ENCODE assay signal across 17 cellular contexts in genomic region chrX:43504394-43504793, GRCh38.
A peak's percentile ranks its signal among the peaks of the same experiment; 100 is the strongest.
DNase-seq lines count a peak whose midpoint lies in the region; ATAC-seq and TF ChIP-seq lines count a peak whose summit lies in the region.
"Had no signal": no experiment of that assay in that cellular context is flagged by ENCODE, and none has a peak within 500 bp of the region (broad histone marks: within the 10 kb centered on the region; RNA-seq: fewer than 3 reads in every experiment).

No MANE protein-coding gene starts in this region.

- H3K4me1 Mint-ChIP-seq in MCF 10A (ENCODE audit: insufficient read depth, unreplicated experiment) (peaks cover 5% of the 10 kb centered on the region), type B pancreatic cell (ENCODE audit: unreplicated experiment) (peaks cover 23% of the 10 kb centered on the region)

- H3K4me1 ChIP-seq in breast epithelium: no peaks in the 10 kb centered on the region
- peaks cover 17% of the 10 kb centered on the region for H3K4me1 ChIP-seq in hepatocyte (ENCODE audit: insufficient read depth)
- no peaks in the 10 kb centered on the region for H3K4me1 ChIP-seq in Peyer's patch

- ATAC-seq in HG02981 (IDR thresholded peaks at IDR 0.05; ENCODE audit: unreplicated experiment): no peak
- ATAC-seq: SK-N-SH treated with all-trans-retinoic acid at 6 μM for 48 hours had no signal

- H4K20me1 ChIP-seq in hepatocyte (ENCODE audit: insufficient read depth, poor library complexity, severe bottlenecking): no peaks in the 10 kb centered on the region
- H4K20me1 ChIP-seq: BLaER1 treated with 17β-estradiol and CSF1 and Interleukin-3, amounts not matched to agents 10 nM and 100 nM had no signal

- POLR2A ChIA-PET in MCF 10A (lab: Yijun Ruan, JAX): interaction anchor here (0.6 to 0.9 kb wide), 2 partner anchors 48 to 1111 kb away, joined by 3 read pairs; no protein-coding TSS in a partner anchor

- H3K36me3 ChIP-seq in breast epithelium (no peaks in the 10 kb centered on the region), hepatocyte (replicated peaks; ENCODE audit: insufficient read depth, low read depth) (no peaks in the 10 kb centered on the region), Peyer's patch (no peaks in the 10 kb centered on the region)
- H3K36me3 ChIP-seq: BLaER1 treated with 17β-estradiol and CSF1 and Interleukin-3, amounts not matched to agents 10 nM and 100 nM had no signal

- H3K27ac ChIP-seq in breast epithelium (no peak overlapping the region), hepatocyte (no peak overlapping the region), Peyer's patch (no peak overlapping the region)
- H3K27ac ChIP-seq: BLaER1 treated with 17β-estradiol and CSF1 and Interleukin-3, amounts not matched to agents 10 nM and 100 nM had no signal

- H3K27ac Mint-ChIP-seq in MCF 10A (ENCODE audit: low read depth, unreplicated experiment) (no peak overlapping the region), type B pancreatic cell (peak overlapping the region; percentile 39)

- H3K79me2 ChIP-seq in hepatocyte: no peaks in the 10 kb centered on the region

- peak; percentile 14 for DNase-seq in MCF 10A (ENCODE audit: unreplicated experiment)
- DNase-seq in breast epithelium (ENCODE audit: low spot score in 2 of 2): no peak
- DNase-seq in RPMI8226: peak; percentile 9
- DNase-seq in hepatocyte (ENCODE audit: low spot score): peak; percentile 23
- no peak for DNase-seq in type B pancreatic cell (ENCODE audit: extremely low spot score, unreplicated experiment)
- no peak for DNase-seq in Peyer's patch
- no peak for DNase-seq in cerebellum (ENCODE audit: low spot score)
- DNase-seq: CD8-positive, alpha-beta memory T cell; DMS79 treated with DMSO at 0.1 percent for 48 hours; NCI-H1417 treated with DMSO at 0.1 percent for 48 hours; NCI-H1930; NCI-H2171 treated with DMSO at 0.1 percent for 48 hours; NCI-H510A; SHP77 had no signal

- H3K4me3 Mint-ChIP-seq in MCF 10A (ENCODE audit: unreplicated experiment) (no peak overlapping the region), type B pancreatic cell (no peak overlapping the region)
- H3K4me3 Mint-ChIP-seq: CD8-positive, alpha-beta memory T cell had no signal

- no peak for TF ChIP-seq CTCF in MCF 10A (IDR thresholded peaks at IDR 0.05; ENCODE audit: unreplicated experiment)
- TF ChIP-seq CTCF in breast epithelium (IDR thresholded peaks at IDR 0.05): no peak
- TF ChIP-seq CTCF in hepatocyte (IDR thresholded peaks at IDR 0.05; ENCODE audit: poor library complexity): no peak
- no peak for TF ChIP-seq CTCF in type B pancreatic cell (conservative IDR thresholded peaks at IDR 0.05)
- no peak for TF ChIP-seq CTCF in Peyer's patch (IDR thresholded peaks at IDR 0.05)

- H2AFZ ChIP-seq in hepatocyte: no peak overlapping the region

- no peak for TF ChIP-seq POLR2A in breast epithelium (IDR thresholded peaks at IDR 0.05)
- TF ChIP-seq POLR2A in Peyer's patch (IDR thresholded peaks at IDR 0.05): no peak

- H3K4me2 ChIP-seq in hepatocyte: no peak overlapping the region
- H3K4me2 ChIP-seq: BLaER1 treated with 17β-estradiol and CSF1 and Interleukin-3, amounts not matched to agents 10 nM and 100 nM had no signal

- H3K9me3 ChIP-seq in breast epithelium (no peaks in the 10 kb centered on the region), hepatocyte (ENCODE audit: low read depth) (no peaks in the 10 kb centered on the region), Peyer's patch (no peaks in the 10 kb centered on the region)
- H3K9me3 ChIP-seq: BLaER1 treated with 17β-estradiol and CSF1 and Interleukin-3, amounts not matched to agents 10 nM and 100 nM had no signal

- no TSS peak for BruUV-seq in MCF 10A (replicated peaks; lab: Mats Ljungman, UMichigan)

- intact Hi-C loops in MCF 10A (cut with micrococcal nuclease): no loop called here
- intact Hi-C loops in breast epithelium (cut with DNase I; ENCODE audit: low total_unique reads): no loop called here

- H3K4me3 ChIP-seq in breast epithelium (no peak overlapping the region), hepatocyte (no peak overlapping the region), Peyer's patch (no peak overlapping the region)
- H3K4me3 ChIP-seq: BLaER1 treated with 17β-estradiol and CSF1 and Interleukin-3, amounts not matched to agents 10 nM and 100 nM had no signal

- CTCF ChIA-PET in MCF 10A (lab: Yijun Ruan, JAX): interaction anchor here (0.5 to 1.0 kb wide), 6 partner anchors 23 to 1706 kb away, joined by 3 to 5 read pairs (median 4); no protein-coding TSS in a partner anchor

- H3K27me3 ChIP-seq in breast epithelium (peaks cover 0 to 16% of the 10 kb centered on the region in 2 donors), hepatocyte (no peaks in the 10 kb centered on the region), Peyer's patch (no peaks in the 10 kb centered on the region)

- no peaks in the 10 kb centered on the region for H3K36me3 Mint-ChIP-seq in MCF 10A (ENCODE audit: insufficient read depth, unreplicated experiment)
- H3K36me3 Mint-ChIP-seq in type B pancreatic cell: no peaks in the 10 kb centered on the region
- H3K36me3 Mint-ChIP-seq: CD8-positive, alpha-beta memory T cell had no signal

- H3K27me3 Mint-ChIP-seq in MCF 10A (ENCODE audit: insufficient read depth, unreplicated experiment) (peaks cover 65% of the 10 kb centered on the region), type B pancreatic cell (no peaks in the 10 kb centered on the region)

- no peaks in the 10 kb centered on the region for H3K9me3 Mint-ChIP-seq in MCF 10A (ENCODE audit: unreplicated experiment)
- H3K9me3 Mint-ChIP-seq in type B pancreatic cell: no peaks in the 10 kb centered on the region
- H3K9me3 Mint-ChIP-seq: CD8-positive, alpha-beta memory T cell had no signal

- H3K9me2 ChIP-seq in hepatocyte (replicated peaks; ENCODE audit: insufficient read depth): no peaks in the 10 kb centered on the region

Comparison
In these comparisons a context has a peak if more than half of its experiments do, and no peak if none do; other contexts are left out.
1. DNase-seq: peak in MCF 10A (single experiment), RPMI8226 (single experiment) and hepatocyte (single experiment); none in breast epithelium (0 of 2), type B pancreatic cell (single experiment), Peyer's patch (0 of 3) and cerebellum (single experiment).